ENCODE assay signal across 9 cellular contexts in the genomic region with DNA sequence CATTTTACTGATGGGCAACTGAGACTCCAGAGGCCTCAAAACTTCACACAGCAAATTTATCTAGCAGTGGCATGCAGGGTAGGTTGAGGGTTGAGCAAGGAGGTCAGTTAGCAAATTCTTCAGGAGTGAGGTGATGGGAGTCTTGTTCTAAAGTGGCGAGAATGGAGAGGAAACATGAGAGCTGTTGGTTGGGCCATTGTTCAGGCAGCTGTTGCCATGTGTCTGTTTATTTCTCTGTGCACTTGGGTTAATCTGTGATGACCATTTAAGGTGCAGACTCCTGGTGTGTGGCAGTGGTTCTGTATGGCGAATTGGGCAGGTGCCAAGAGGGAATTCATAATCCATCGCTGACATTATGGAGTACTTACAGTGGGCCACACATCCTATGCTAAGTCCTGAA. TPM values are rescaled to one million over a fixed set of nuclear protein-coding genes. Genes with fewer than 3 reads are reported as not detected.
DNase-seq lines count a peak whose midpoint lies in the region; ATAC-seq and TF ChIP-seq lines count a peak whose summit lies in the region.
"Had no signal": no experiment of that assay in that cellular context is flagged by ENCODE, and none has a peak within 500 bp of the region (broad histone marks: within the 10 kb centered on the region; RNA-seq: fewer than 3 reads in every experiment).

No MANE protein-coding gene starts in this region.

- TF ChIP-seq CTCF in BJ (IDR thresholded peaks at IDR 0.05; ENCODE audit: insufficient read depth, low read depth, low read length) (no peak), astrocyte of the cerebellum (IDR thresholded peaks at IDR 0.05; ENCODE audit: low read depth, low read length, missing control alignments) (no peak), stomach (IDR thresholded peaks at IDR 0.05) (no peak)

- H3K4me1 ChIP-seq in stomach = peaks cover 0 to 23% (median 5%) of the 10 kb centered on the region in 4 donors

- H3K27ac Mint-ChIP-seq in activated naive CD4-positive, alpha-beta T cell treated with anti-CD3 and anti-CD28 coated beads, Interleukin-2, amount 50 U/mL, for 72 hours = no peak overlapping the region

- peaks cover 0 to 8% (median 2%) of the 10 kb centered on the region in 4 donors for H3K9me3 ChIP-seq in stomach

- no peaks in the 10 kb centered on the region for H3K27me3 ChIP-seq in BJ (ENCODE audit: control insufficient read depth, insufficient read depth, low read length)
- H3K27me3 ChIP-seq in stomach = no peaks in the 10 kb centered on the region

- CTCF ChIA-PET in BJ (lab: Yijun Ruan, JAX) = interaction anchor here (0.7 to 3.8 kb wide), 19 partner anchors 9 to 319 kb away, joined by 3 to 53 read pairs (median 5); no protein-coding TSS in a partner anchor

- DNase-seq in BJ (ENCODE audit: low read depth) (peak; percentile 53), NCI-H146 treated with DMSO at 0.1 percent for 48 hours (lab: John Stamatoyannopoulos, UW; ENCODE audit: unreplicated experiment) (peak; percentile 95), astrocyte of the cerebellum (ENCODE audit: low read depth) (peak; percentile 77), kidney tubule cell (ENCODE audit: low spot score) (peak; percentile 73), stomach (no peak), mucosa of gallbladder (ENCODE audit: low spot score) (no peak)
- no peak for DNase-seq in activated naive CD4-positive, alpha-beta T cell treated with anti-CD3 and anti-CD28 coated beads, Interleukin-2, amount 50 U/mL, for 72 hours (ENCODE audit: low spot score in 2 of 2)
- DNase-seq: central memory CD4-positive, alpha-beta T cell had no signal

- no peak for ATAC-seq in GM18511 (IDR thresholded peaks at IDR 0.05; ENCODE audit: unreplicated experiment)
- no peak for ATAC-seq in activated naive CD4-positive, alpha-beta T cell treated with anti-CD3 and anti-CD28 coated beads, Interleukin-2, amount 50 U/mL, for 72 hours

- TF ChIP-seq EP300 in stomach (IDR thresholded peaks at IDR 0.05) = no peak

- no peak for TF ChIP-seq POLR2A in stomach (IDR thresholded peaks at IDR 0.05)

- intact Hi-C loops in stomach (cut with DNase I; ENCODE audit: low total_unique reads) = no loop called here

- peak overlapping the region in 1 of 5 donors; percentile 35 for H3K27ac ChIP-seq in stomach

- WGBS in stomach, 5 donors = 70 to 85% (median 80%) methylated on average over 3 of the region's 3 CpGs

- POLR2A ChIA-PET in BJ (lab: Charles Lee) = interaction anchor here (0.6 kb wide), 1 partner anchor 154 kb away, joined by 5 read pairs; no protein-coding TSS in a partner anchor

- H3K36me3 Mint-ChIP-seq in activated naive CD4-positive, alpha-beta T cell treated with anti-CD3 and anti-CD28 coated beads, Interleukin-2, amount 50 U/mL, for 72 hours = peaks cover 0 to 1% of the 10 kb centered on the region in 2 donors

- no peaks in the 10 kb centered on the region for H3K36me3 ChIP-seq in BJ (ENCODE audit: control insufficient read depth, insufficient read depth, low read length)
- no peaks in the 10 kb centered on the region for H3K36me3 ChIP-seq in stomach

- in situ Hi-C loops in astrocyte of the cerebellum (cut with HindIII; ENCODE audit: low sequenced_read_pairs) = no loop called here

- H3K9me3 Mint-ChIP-seq in activated naive CD4-positive, alpha-beta T cell treated with anti-CD3 and anti-CD28 coated beads, Interleukin-2, amount 50 U/mL, for 72 hours = peaks cover 5 to 6% of the 10 kb centered on the region in 2 donors

- no peak overlapping the region for H3K4me3 ChIP-seq in BJ (ENCODE audit: low read depth, low read length)
- no peak overlapping the region for H3K4me3 ChIP-seq in astrocyte of the cerebellum (ENCODE audit: low read depth, low read length)
- no peak overlapping the region for H3K4me3 ChIP-seq in stomach

RNA-seq across cellular contexts. Expression of gene TMEM178A, which starts 30.4 kb away (rescaled TPM):
- 1.9 and 2.0 TPM in 2 replicates for polyA plus RNA-seq in BJ (2011; rRNA removed)
- 0.36 TPM in 1 of 2 replicates, not detected in the other for polyA minus RNA-seq in BJ (2011; rRNA and poly(A)+ RNA removed)
- 10 to 100 TPM in 1 of 5 donors, 1 to 10 TPM in 4; 1.2 to 36.5 (median 7.0) TPM for total RNA-seq in stomach
- polyA plus RNA-seq in stomach = 1 to 10 TPM in 2 of 3 donors, under 1 TPM in 1; 0.62 to 4.3 (median 2.3) TPM
- total RNA-seq in mucosa of gallbladder = 2.7 TPM
- total RNA-seq in activated naive CD4-positive, alpha-beta T cell treated with anti-CD3 and anti-CD28 coated beads, Interleukin-2, amount 50 U/mL, for 72 hours = under 1 TPM; 0.30 to 0.86 TPM

Comparison
In these comparisons a context has a peak if more than half of its experiments do, and no peak if none do; other contexts are left out.
1. DNase-seq: peak in BJ (single experiment), NCI-H146 treated with DMSO at 0.1 percent for 48 hours (single experiment), astrocyte of the cerebellum (single experiment) and kidney tubule cell (single experiment); none in stomach (single experiment), mucosa of gallbladder (single experiment) and activated naive CD4-positive, alpha-beta T cell treated with anti-CD3 and anti-CD28 coated beads, Interleukin-2, amount 50 U/mL, for 72 hours (0 of 2).